8 cellular contexts compared by ENCODE assay signal in the genomic region with DNA sequence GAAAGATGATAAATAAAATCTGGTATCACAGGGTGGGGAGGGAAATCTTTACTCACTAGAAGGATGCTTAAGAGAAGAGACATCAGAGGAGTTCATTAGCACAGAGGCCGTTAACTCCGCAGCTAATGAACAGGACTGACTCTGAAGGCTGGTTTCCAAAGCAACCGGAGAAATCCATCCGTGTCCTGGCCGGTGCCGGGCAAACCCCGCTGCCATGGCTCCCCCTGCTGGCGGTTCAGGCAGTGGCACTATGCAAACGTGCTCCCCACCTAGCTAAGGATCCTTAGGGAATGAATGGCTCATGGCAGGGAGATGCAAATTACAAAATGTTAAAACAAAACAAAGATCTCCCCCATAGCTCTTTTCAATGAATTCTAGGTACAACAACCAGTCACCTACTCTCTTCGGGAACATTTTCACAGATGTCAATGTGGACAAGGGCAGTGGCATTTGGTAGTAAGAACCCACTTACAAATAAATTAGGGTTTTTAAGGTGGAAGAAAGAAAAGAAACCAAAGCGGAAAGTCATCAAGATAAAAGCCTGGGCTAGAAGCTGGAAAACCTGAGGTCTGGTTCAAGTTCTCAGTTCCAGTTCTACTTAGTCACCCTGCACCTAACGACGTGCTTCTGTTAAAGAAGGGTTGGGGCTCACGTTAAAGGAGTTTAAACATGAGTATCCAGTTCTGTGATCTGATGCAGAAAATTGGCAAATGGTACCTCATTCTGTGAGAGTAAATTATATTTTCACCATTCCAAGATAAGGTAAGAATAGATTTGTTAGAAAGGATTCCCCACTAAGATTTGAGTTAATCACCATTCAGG.
DNase-seq lines count a peak whose midpoint lies in the region; ATAC-seq and TF ChIP-seq lines count a peak whose summit lies in the region.

No MANE protein-coding gene starts in this region.

- H3K36me3 Mint-ChIP-seq in activated CD4-positive, alpha-beta T cell treated with anti-CD3 and anti-CD28 coated beads, Interleukin-2, amount 10 ng/mL, durations not matched to agents 7 days and 5 days (ENCODE audit: low read depth) = no peaks in the 10 kb centered on the region

- H3K79me2 ChIP-seq in DOHH2 (ENCODE audit: control insufficient read depth, low read length) = no peaks in the 10 kb centered on the region

- POLR2A ChIA-PET in activated CD4-positive, alpha-beta T cell treated with anti-CD3 and anti-CD28 coated beads, Interleukin-2, amount 10 ng/mL, durations not matched to agents 7 days and 5 days (lab: Charles Lee) = no interaction called here

- CTCF ChIA-PET in activated CD4-positive, alpha-beta T cell treated with anti-CD3 and anti-CD28 coated beads, Interleukin-2, amount 10 ng/mL, durations not matched to agents 7 days and 5 days (lab: Charles Lee) = interaction anchor here (0.7 to 1.8 kb wide), 9 partner anchors 13 to 115 kb away, joined by 3 to 7 read pairs (median 3); no protein-coding TSS in a partner anchor

- H3K27me3 ChIP-seq in DOHH2 (ENCODE audit: control insufficient read depth, low read length) = no peaks in the 10 kb centered on the region
- no peaks in the 10 kb centered on the region for H3K27me3 ChIP-seq in lower lobe of right lung (ENCODE audit: low read depth)

- peak; percentile 13 for DNase-seq in GOT3 (lab: John Stamatoyannopoulos, UW)
- peak; percentile 25 to 53 for DNase-seq in NCI-H2081 (lab: John Stamatoyannopoulos, UW)
- DNase-seq in activated CD4-positive, alpha-beta T cell treated with anti-CD3 and anti-CD28 coated beads, Interleukin-2, amount 10 ng/mL, durations not matched to agents 7 days and 5 days = peak; percentile 57
- DNase-seq in dermis microvascular lymphatic vessel endothelial cell (ENCODE audit: low read depth in 2 of 2) = peak; percentile 37 to 67
- peak; percentile 75 for DNase-seq in lower lobe of right lung
- peak; percentile 47 for DNase-seq in stimulated activated CD8-positive, alpha-beta memory T cell treated with anti-CD3 and anti-CD28 coated beads, Interleukin-12 subunit alpha, Interleukin-12 subunit beta, amount 100 ng/mL, for 1 hour (ENCODE audit: low read depth)

- H3K4me2 ChIP-seq in DOHH2 (ENCODE audit: low read length) = no peak overlapping the region

- H3K27ac Mint-ChIP-seq in activated CD4-positive, alpha-beta T cell treated with anti-CD3 and anti-CD28 coated beads, Interleukin-2, amount 10 ng/mL, durations not matched to agents 7 days and 5 days = no peak overlapping the region

- no peaks in the 10 kb centered on the region for H3K9me3 ChIP-seq in DOHH2 (ENCODE audit: control insufficient read depth, insufficient read depth, low read length)
- no peaks in the 10 kb centered on the region for H3K9me3 ChIP-seq in lower lobe of right lung

- no peaks in the 10 kb centered on the region for H3K9me2 ChIP-seq in DOHH2 (replicated peaks; ENCODE audit: control insufficient read depth, low read length)

- H3K4me1 Mint-ChIP-seq in activated CD4-positive, alpha-beta T cell treated with anti-CD3 and anti-CD28 coated beads, Interleukin-2, amount 10 ng/mL, durations not matched to agents 7 days and 5 days = no peaks in the 10 kb centered on the region

- H3K4me1 ChIP-seq in DOHH2 (ENCODE audit: control insufficient read depth, low read length) = no peaks in the 10 kb centered on the region
- H3K4me1 ChIP-seq in lower lobe of right lung = no peaks in the 10 kb centered on the region

- no peaks in the 10 kb centered on the region for H3F3A ChIP-seq in DOHH2 (ENCODE audit: control insufficient read depth, insufficient read depth)

- ATAC-seq in lower lobe of right lung (peak; percentile 89), HG02970 (IDR thresholded peaks at IDR 0.05; ENCODE audit: low FRiP score, unreplicated experiment) (no peak)

- no peaks in the 10 kb centered on the region for H3K36me3 ChIP-seq in DOHH2 (ENCODE audit: control insufficient read depth, low read length)
- peaks cover 78% of the 10 kb centered on the region for H3K36me3 ChIP-seq in lower lobe of right lung

- intact Hi-C loops in lower lobe of right lung (cut with DNase I) = no loop called here

- TF ChIP-seq CTCF in DOHH2 (IDR thresholded peaks at IDR 0.05; ENCODE audit: low read depth, low read length, poor library complexity, severe bottlenecking) (peak; percentile 95), lower lobe of right lung (IDR thresholded peaks at IDR 0.05) (peak; percentile 98)

- H3K9me3 Mint-ChIP-seq in activated CD4-positive, alpha-beta T cell treated with anti-CD3 and anti-CD28 coated beads, Interleukin-2, amount 10 ng/mL, durations not matched to agents 7 days and 5 days = no peaks in the 10 kb centered on the region

- H3K4me3 ChIP-seq in DOHH2 (ENCODE audit: low read length) (no peak overlapping the region), lower lobe of right lung (no peak overlapping the region)

- H3K27ac ChIP-seq in DOHH2 (ENCODE audit: low read depth, low read length) = no peak overlapping the region
- no peak overlapping the region for H3K27ac ChIP-seq in lower lobe of right lung

- no peaks in the 10 kb centered on the region for H4K20me1 ChIP-seq in DOHH2 (ENCODE audit: control insufficient read depth, insufficient read depth, low read depth, low read length)

- no peaks in the 10 kb centered on the region for H3K27me3 Mint-ChIP-seq in activated CD4-positive, alpha-beta T cell treated with anti-CD3 and anti-CD28 coated beads, Interleukin-2, amount 10 ng/mL, durations not matched to agents 7 days and 5 days

- H3K4me3 Mint-ChIP-seq in activated CD4-positive, alpha-beta T cell treated with anti-CD3 and anti-CD28 coated beads, Interleukin-2, amount 10 ng/mL, durations not matched to agents 7 days and 5 days = no peak overlapping the region

Comparison
In these comparisons a context has a peak if more than half of its experiments do, and no peak if none do; other contexts are left out.
1. DNase-seq: peak in every context shown above with its lines; median percentile 75 in lower lobe of right lung; 57 in activated CD4-positive, alpha-beta T cell treated with anti-CD3 and anti-CD28 coated beads, Interleukin-2, amount 10 ng/mL, durations not matched to agents 7 days and 5 days; 52 in dermis microvascular lymphatic vessel endothelial cell; 47 in stimulated activated CD8-positive, alpha-beta memory T cell treated with anti-CD3 and anti-CD28 coated beads, Interleukin-12 subunit alpha, Interleukin-12 subunit beta, amount 100 ng/mL, for 1 hour; 39 in NCI-H2081; 13 in GOT3.